Comparison of ENCODE assay signal across 8 cellular contexts in the genomic region with DNA sequence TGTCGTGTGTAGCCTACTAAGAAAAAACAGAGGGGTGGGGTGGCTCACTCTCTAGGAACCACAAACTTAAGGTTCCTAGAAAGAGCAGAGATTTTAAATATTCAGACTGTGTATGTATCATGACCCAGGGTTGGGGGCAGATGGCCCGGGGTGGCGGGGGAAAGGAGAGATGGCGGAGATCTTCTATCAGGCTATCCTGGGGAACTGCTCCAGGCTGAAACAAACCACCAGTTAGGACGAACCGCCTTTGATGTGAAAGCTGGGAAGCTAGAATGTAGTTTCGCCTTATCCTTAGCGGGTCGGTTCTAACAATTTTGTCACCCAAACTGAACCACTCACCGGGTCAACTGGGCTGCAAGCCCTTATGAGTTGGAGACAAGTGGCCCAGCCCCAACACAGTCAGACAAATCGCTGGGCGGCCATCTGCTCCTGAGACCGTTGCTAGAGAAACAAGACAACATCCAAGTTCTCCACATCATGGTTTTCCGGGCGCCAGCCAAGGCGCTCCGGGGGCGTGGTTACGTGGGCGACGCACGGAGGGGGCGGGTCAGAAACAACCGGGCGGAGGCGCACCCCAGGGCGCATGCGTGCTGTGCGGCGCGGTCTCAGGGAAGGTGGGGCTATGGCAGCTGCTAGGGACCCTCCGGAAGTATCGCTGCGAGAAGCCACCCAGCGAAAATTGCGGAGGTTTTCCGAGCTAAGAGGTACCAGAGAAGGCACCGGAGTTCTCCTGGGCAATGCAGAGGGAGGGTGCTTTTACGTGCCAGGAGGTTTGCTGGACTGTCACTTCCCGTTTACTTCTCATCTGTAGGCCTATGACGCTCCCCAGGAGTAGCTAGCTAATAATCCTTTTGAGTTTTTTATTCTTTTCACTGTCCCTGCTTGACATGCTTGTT. TPM values are rescaled to one million over a fixed set of nuclear protein-coding genes. Genes with fewer than 3 reads are reported as not detected.
A peak's percentile ranks its signal among the peaks of the same experiment; 100 is the strongest.
DNase-seq lines count a peak whose midpoint lies in the region; ATAC-seq lines count a peak whose summit lies in the region.

Gene FPGT, plus strand, starts transcription at position 586 of the 896 bp plus-strand sequence. Its CDS starts 37 bp downstream, at position 623.
A gene with protein sequence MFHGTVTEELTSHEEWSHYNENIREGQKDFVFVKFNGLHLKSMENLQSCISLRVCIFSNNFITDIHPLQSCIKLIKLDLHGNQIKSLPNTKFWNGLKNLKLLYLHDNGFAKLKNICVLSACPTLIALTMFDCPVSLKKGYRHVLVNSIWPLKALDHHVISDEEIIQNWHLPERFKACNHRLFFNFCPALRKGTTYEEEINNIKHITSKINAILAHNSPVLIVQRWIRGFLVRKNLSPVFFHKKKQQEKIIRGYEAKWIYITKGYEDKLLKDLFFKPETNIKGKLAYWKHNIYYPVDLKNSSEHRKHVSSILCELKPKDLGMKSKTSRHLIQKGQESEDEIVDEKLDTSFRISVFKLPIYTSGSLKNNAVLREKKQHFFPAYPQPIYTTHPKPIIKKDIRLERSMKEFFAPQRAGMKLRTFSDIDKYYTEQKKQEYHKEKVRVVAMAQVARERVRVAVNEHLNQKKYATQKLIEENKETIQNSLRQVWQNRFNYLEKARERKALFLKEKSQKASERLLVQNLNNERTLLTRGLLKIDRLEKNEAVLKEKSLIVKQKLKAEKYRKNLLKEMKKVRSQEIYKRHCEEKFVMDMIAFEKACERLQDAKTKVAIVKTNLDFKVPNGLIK (minus strand): TSS at position 520 of the 896 bp plus-strand sequence. CDS start 14,492 bp downstream, outside the sequence.

- no peak within 1 kb of the TSS for H2BK15ac ChIP-seq in mesenchymal stem cell (ENCODE audit: low read depth, poor library complexity, severe bottlenecking)

- H3K4me1 ChIP-seq in endocrine pancreas (ENCODE audit: control insufficient read depth, insufficient read depth, low read length), result peaks cover 12% of the 10 kb centered on the region
- H3K4me1 ChIP-seq in mesenchymal stem cell (ENCODE audit: control insufficient read depth, insufficient read depth, low read depth, low read length), result no peaks in the 10 kb centered on the region

- ATAC-seq in GM21390 (IDR thresholded peaks at IDR 0.05; ENCODE audit: unreplicated experiment), result peak; percentile 93

- H2AK5ac ChIP-seq in mesenchymal stem cell (ENCODE audit: low read length, severe bottlenecking), result no peak within 1 kb of the TSS

- peak within 1 kb of the TSS; percentile 9 to 84 for H3K4ac ChIP-seq in mesenchymal stem cell (ENCODE audit: low read depth in 1 of 2, low read length in 2 of 2)

- in situ Hi-C loops in Caki2 (cut with HindIII; ENCODE audit: low pct_unique_long_range_greater_than_20kb, low sequenced_read_pairs), result no loop called here

- H3K27ac ChIP-seq in mesenchymal stem cell (ENCODE audit: low read length, poor library complexity, severe bottlenecking), result peak within 1 kb of the TSS; percentile 80

- H4K8ac ChIP-seq in mesenchymal stem cell (ENCODE audit: low read length), result peak within 1 kb of the TSS; percentile 83

- H3K23ac ChIP-seq in mesenchymal stem cell (ENCODE audit: low read length in 2 of 2), result no peak within 1 kb of the TSS

- H2BK5ac ChIP-seq in mesenchymal stem cell (ENCODE audit: low read depth, low read length, poor library complexity, severe bottlenecking), result no peak within 1 kb of the TSS

- H3K14ac ChIP-seq in mesenchymal stem cell (ENCODE audit: low read length in 2 of 2), result peak within 1 kb of the TSS in 1 of 2 experiments; percentile 70

- H3K9me3 ChIP-seq in endocrine pancreas (ENCODE audit: control insufficient read depth, low read length) (no peaks in the 10 kb centered on the region), mesenchymal stem cell (ENCODE audit: control insufficient read depth, low read length) (no peaks in the 10 kb centered on the region)

- H3K36me3 ChIP-seq in endocrine pancreas (ENCODE audit: control insufficient read depth, insufficient read depth, low read length) (no peaks in the 10 kb centered on the region), mesenchymal stem cell (ENCODE audit: control insufficient read depth in 1 of 2, insufficient read depth in 2 of 2, low read depth in 1 of 2, low read length in 2 of 2) (peaks cover 0 to 20% of the 10 kb centered on the region in 2 experiments)

- H3K4me3 ChIP-seq in endocrine pancreas (ENCODE audit: control insufficient read depth, insufficient read depth, low read length) (peak within 1 kb of the TSS; percentile 95), mesenchymal stem cell (ENCODE audit: insufficient read depth in 1 of 2, low read depth in 1 of 2, low read length in 2 of 2) (peak within 1 kb of the TSS; percentile 73 to 86)

- H2BK120ac ChIP-seq in mesenchymal stem cell (ENCODE audit: low read depth, low read length), result peak within 1 kb of the TSS; percentile 82

- H4K91ac ChIP-seq in mesenchymal stem cell (ENCODE audit: low read length), result no peak within 1 kb of the TSS

- peak within 1 kb of the TSS; percentile 60 for H3K9ac ChIP-seq in endocrine pancreas (ENCODE audit: control insufficient read depth, insufficient read depth, low read length)
- peak within 1 kb of the TSS; percentile 96 for H3K9ac ChIP-seq in mesenchymal stem cell (ENCODE audit: low read length)

- H3K79me1 ChIP-seq in mesenchymal stem cell (replicated peaks; ENCODE audit: low read length, poor library complexity, severe bottlenecking), result peaks cover 2% of the 10 kb centered on the region

- H3K27me3 ChIP-seq in endocrine pancreas (ENCODE audit: control insufficient read depth, insufficient read depth, low read length), result no peaks in the 10 kb centered on the region
- H3K27me3 ChIP-seq in mesenchymal stem cell (ENCODE audit: control insufficient read depth in 1 of 2, insufficient read depth in 1 of 2, low read length in 2 of 2), result no peaks in the 10 kb centered on the region

- 15% methylated on average over 40 of the region's 41 CpGs for WGBS in mesenchymal stem cell

- peak within 1 kb of the TSS; percentile 50 for H3K4me2 ChIP-seq in mesenchymal stem cell (ENCODE audit: low read length, poor library complexity, severe bottlenecking)

- peak within 1 kb of the TSS; percentile 68 to 88 for H3K18ac ChIP-seq in mesenchymal stem cell (ENCODE audit: low read depth in 1 of 2, low read length in 2 of 2)

- H2AFZ ChIP-seq in mesenchymal stem cell (ENCODE audit: low read depth, low read length), result peak within 1 kb of the TSS; percentile 85

- DNase-seq in Caki2 (ENCODE audit: low read depth), result peak; percentile 89
- DNase-seq in HUDEP-2 (lab: John Stamatoyannopoulos, UW; ENCODE audit: unreplicated experiment in 76 of 76), result peak; percentile 12 to 96 (median 88)
- DNase-seq in NOMO-1 treated with dmso at 0.1 percent for 144 hours (lab: John Stamatoyannopoulos, UW; ENCODE audit: unreplicated experiment), result peak; percentile 89
- peak; percentile 87 for DNase-seq in activated CD8-positive, alpha-beta memory T cell treated with anti-CD3 and anti-CD28 coated beads, Interleukin-2, amount 50 U/mL, for 1 hour (ENCODE audit: extremely low read depth)
- peak; percentile 96 for DNase-seq in mesenchymal stem cell
- peak; percentile 90 for DNase-seq in stimulated activated CD8-positive, alpha-beta memory T cell treated with anti-CD3 and anti-CD28 coated beads, Interleukin-12 subunit alpha, Interleukin-12 subunit beta, amount 100 ng/mL, for 24 hours (ENCODE audit: extremely low read depth)

- H2BK12ac ChIP-seq in mesenchymal stem cell (ENCODE audit: low read length in 2 of 2), result no peak within 1 kb of the TSS

RNA-seq across cellular contexts. Expression of gene FPGT, which starts in this region (rescaled TPM):
- total RNA-seq in Caki2 (2014; rRNA removed; shearing (Covaris generic); ENCODE audit: low replicate concordance), result 6.3 and 14.2 TPM in 2 replicates
- 7.9 TPM for polyA plus RNA-seq in mesenchymal stem cell (2013, experiment 1 of 2)
- polyA plus RNA-seq in mesenchymal stem cell (2013, experiment 2 of 2), result 8.0 TPM

RNA-seq across cellular contexts. Expression of the second gene that starts in this region (rescaled TPM):
- total RNA-seq in Caki2 (2014; rRNA removed; shearing (Covaris generic); ENCODE audit: low replicate concordance), result 0.32 and 0.68 TPM in 2 replicates
- polyA plus RNA-seq in mesenchymal stem cell (2013, experiment 1 of 2), result 0.17 TPM
- 0.18 TPM for polyA plus RNA-seq in mesenchymal stem cell (2013, experiment 2 of 2)

Comparison
In these comparisons a context has a peak if more than half of its experiments do, and no peak if none do; other contexts are left out.
1. Peak in every context shown above with its lines: DNase-seq, ATAC-seq, H3K4me3 ChIP-seq and H3K27ac ChIP-seq.